ENCODE assay signal across 28 cellular contexts in genomic region chr6:155980014-155980413, GRCh38.
"Had no signal": no experiment of that assay in that cellular context is flagged by ENCODE, and none has a peak within 500 bp of the region (broad histone marks: within the 10 kb centered on the region; RNA-seq: fewer than 3 reads in every experiment).

No MANE protein-coding gene starts in this region.

- H3K36me3 ChIP-seq: neural progenitor cell, ovary, right lobe of liver, spleen, suprapubic skin, tibial nerve, upper lobe of left lung had no signal

- ATAC-seq: naive thymus-derived CD4-positive, alpha-beta T cell; natural killer cell; psoas muscle; right lobe of liver; stimulated activated memory B cell treated with anti-CD40 and anti-IgM and Interleukin-4, amounts not matched to agents 10 μg/mL and 1 μg/mL and 100 μg/mL, for 72 hours; stimulated activated naive CD8-positive, alpha-beta T cell treated with anti-CD3 and anti-CD28 coated beads, Interleukin-15, amount 100 ng/mL, for 72 hours; stimulated activated naive CD8-positive, alpha-beta T cell treated with anti-CD3 and anti-CD28 coated beads, Interleukin-15, Interleukin-2, amounts not matched to agents 100 U/mL and 50 U/mL, for 24 hours had no signal

- DNase-seq: naive thymus-derived CD4-positive, alpha-beta T cell; natural killer cell; occipital lobe; ovary; posterior cingulate gyrus; psoas muscle; right cardiac atrium; right lobe of liver; spleen; stimulated activated CD4-positive, alpha-beta T cell treated with anti-CD3 and anti-CD28 coated beads, Interleukin-12 subunit alpha, Interleukin-12 subunit beta, amount 100 ng/mL, for 4 hours; stimulated activated CD4-positive, alpha-beta T cell treated with anti-CD3 and anti-CD28 coated beads, Interleukin-1b, Interleukin-23, amount 100 ng/mL, for 48 hours; stimulated activated CD4-positive, alpha-beta T cell treated with anti-CD3 and anti-CD28 coated beads, Interleukin-4, amount 100 ng/mL, for 1 hour; stimulated activated CD4-positive, alpha-beta T cell treated with anti-CD3 and anti-CD28 coated beads, Interleukin-4, amount 100 ng/mL, for 4 hours; stimulated activated CD8-positive, alpha-beta memory T cell treated with anti-CD3 and anti-CD28 coated beads, Interleukin-4, amount 100 ng/mL, for 48 hours; stimulated activated naive CD4-positive, alpha-beta T cell; stimulated activated naive CD8-positive, alpha-beta T cell treated with anti-CD3 and anti-CD28 coated beads, Interleukin-15, amount 100 ng/mL, for 72 hours; stimulated activated naive CD8-positive, alpha-beta T cell treated with anti-CD3 and anti-CD28 coated beads, Interleukin-15, Interleukin-2, amounts not matched to agents 100 U/mL and 50 U/mL, for 24 hours; substantia nigra; testis; trophoblast cell; upper lobe of left lung had no signal

- H3K27ac ChIP-seq: neural progenitor cell, ovary, parathyroid adenoma, psoas muscle, right lobe of liver, skin epidermis, spleen, suprapubic skin, testis, upper lobe of left lung had no signal

- H3K9me3 ChIP-seq: ovary, psoas muscle, right lobe of liver, spleen, suprapubic skin, testis, tibial nerve, upper lobe of left lung had no signal

- H3K4me3 ChIP-seq: neural progenitor cell, ovary, psoas muscle, right lobe of liver, skin epidermis, smooth muscle cell, spleen, suprapubic skin, testis, tibial nerve, upper lobe of left lung had no signal

- H3K4me1 ChIP-seq: parathyroid adenoma, right lobe of liver, spleen, testis, upper lobe of left lung had no signal

- H3K27me3 ChIP-seq: neural progenitor cell, ovary, right lobe of liver, spleen, suprapubic skin, testis, tibial nerve, upper lobe of left lung had no signal
